In the genomic region with DNA sequence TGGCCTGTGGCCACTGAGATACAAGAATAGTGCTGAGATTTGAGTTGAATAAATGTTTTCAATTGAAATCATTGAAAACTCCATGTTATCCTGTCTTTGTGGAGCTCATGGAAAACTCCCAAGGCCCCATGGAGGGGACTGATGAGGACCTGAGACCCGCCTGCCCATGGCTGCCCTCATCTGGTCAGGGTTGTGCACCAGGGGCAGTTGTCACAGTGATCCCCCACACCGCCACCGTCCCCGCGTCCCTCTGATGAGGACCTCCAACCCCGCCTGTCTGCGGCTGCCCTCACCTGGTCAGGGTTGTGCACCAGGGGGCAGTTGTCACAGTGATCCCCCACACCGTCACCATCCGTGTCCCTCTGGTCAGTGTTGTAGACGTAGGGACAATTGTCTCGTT, we compare ENCODE assay signal across 2 cellular contexts.
A peak's percentile ranks its signal among the peaks of the same experiment; 100 is the strongest.
TF ChIP-seq lines count a peak whose summit lies in the region.

No MANE protein-coding gene starts in this region.

TF ChIP-seq in K562, 482 proteins besides CTCF, POLR2A, EP300 and RAD21:
- TF ChIP-seq ZNF512 (tag; IDR thresholded peaks at IDR 0.05) = no peak
- TF ChIP-seq GABPB2 (CRISPR knock-in tag; conservative IDR thresholded peaks at IDR 0.05) = no peak
- TF ChIP-seq RBFOX2 (IDR thresholded peaks at IDR 0.05; ENCODE audit: low read depth, low read length) = no peak

TF ChIP-seq in HepG2, 621 proteins besides CTCF, POLR2A, EP300 and RAD21:
- TF ChIP-seq ZBTB1 (CRISPR knock-in tag; IDR thresholded peaks at IDR 0.05; ENCODE audit: borderline replicate concordance) (no peak), ZNF780A (CRISPR knock-in tag; IDR thresholded peaks at IDR 0.05) (no peak), SATB2 (CRISPR knock-in tag; IDR thresholded peaks at IDR 0.05) (no peak), NFE2 (CRISPR knock-in tag; IDR thresholded peaks at IDR 0.05) (no peak), SIX1 (CRISPR knock-in tag; IDR thresholded peaks at IDR 0.05; ENCODE audit: borderline replicate concordance) (no peak), STAG1 (CRISPR knock-in tag; IDR thresholded peaks at IDR 0.05) (peak; percentile 14; the same call in 1 of the 2 replicates)
TF ChIP-seq in HepG2: peak in this region for 1.
